27 cellular contexts compared by ENCODE assay signal in the genomic region with DNA sequence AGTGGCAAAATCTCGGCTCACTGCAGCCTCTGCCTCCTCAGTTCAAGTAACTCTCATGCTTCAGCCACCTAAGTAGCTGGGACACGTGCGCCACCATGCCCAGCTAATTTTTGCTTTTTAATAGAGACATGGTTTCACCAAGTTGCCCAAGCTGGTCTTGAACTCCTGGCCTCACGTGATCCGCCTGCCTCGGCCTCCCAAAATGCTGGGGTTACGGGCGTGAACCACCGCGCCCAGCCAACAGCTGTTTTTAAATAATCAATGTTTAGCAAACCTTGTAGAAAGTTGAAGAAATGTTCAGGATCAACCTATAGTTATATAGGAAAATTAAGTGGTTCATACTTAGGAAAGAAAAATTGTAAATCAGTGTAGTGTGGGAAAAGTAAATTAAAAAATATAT.
"Had no signal": no experiment of that assay in that cellular context is flagged by ENCODE, and none has a peak within 500 bp of the region (broad histone marks: within the 10 kb centered on the region; RNA-seq: fewer than 3 reads in every experiment).

No MANE protein-coding gene starts in this region.

- DNase-seq: stimulated activated CD4-positive, alpha-beta T cell treated with anti-CD3 and anti-CD28 coated beads, Interleukin-2, amount 100 ng/mL, for 24 hours; stimulated activated CD4-positive, alpha-beta T cell treated with anti-CD3 and anti-CD28 coated beads, Interleukin-2, amount 100 ng/mL, for 48 hours; stimulated activated CD4-positive, alpha-beta T cell treated with anti-CD3 and anti-CD28 coated beads, Interleukin-4, amount 100 ng/mL, for 1 hour; stimulated activated CD4-positive, alpha-beta T cell treated with anti-CD3 and anti-CD28 coated beads, Interleukin-4, amount 100 ng/mL, for 24 hours; stimulated activated CD4-positive, alpha-beta T cell treated with anti-CD3 and anti-CD28 coated beads, Interleukin-4, amount 100 ng/mL, for 4 hours; stimulated activated CD8-positive, alpha-beta memory T cell treated with anti-CD3 and anti-CD28 coated beads, Interleukin-4, amount 100 ng/mL, for 48 hours; stimulated activated naive B cell treated with anti-CD40 and anti-IgM and Interleukin-4, amounts not matched to agents 10 μg/mL and 1 μg/mL and 100 μg/mL, for 72 hours; stimulated activated naive CD4-positive, alpha-beta T cell; stimulated activated naive CD4-positive, alpha-beta T cell treated with Interleukin-2 at 50 U/mL for 16 hours; stimulated activated naive CD8-positive, alpha-beta T cell treated with anti-CD3 and anti-CD28 coated beads, Interleukin-15, amount 100 ng/mL, for 72 hours; stimulated activated naive CD8-positive, alpha-beta T cell treated with anti-CD3 and anti-CD28 coated beads, Interleukin-15, Interleukin-2, amounts not matched to agents 100 U/mL and 50 U/mL, for 24 hours; stomach; substantia nigra; testis; thyroid gland; tibial artery; transverse colon; trophoblast cell; upper lobe of left lung had no signal

- H3K4me3 Mint-ChIP-seq: stimulated activated effector memory CD8-positive, alpha-beta T cell treated with anti-CD3 and anti-CD28 coated beads, Interleukin-12 subunit alpha, Interleukin-12 subunit beta, amount 100 ng/mL, for 72 hours; stimulated activated memory B cell treated with anti-CD40 and anti-IgM and Interleukin-4, amounts not matched to agents 10 μg/mL and 1 μg/mL and 100 μg/mL, for 72 hours; stimulated activated naive B cell treated with anti-CD40 and anti-IgM and Interleukin-4, amounts not matched to agents 10 μg/mL and 1 μg/mL and 100 μg/mL, for 72 hours; stimulated activated naive CD8-positive, alpha-beta T cell treated with anti-CD3 and anti-CD28 coated beads, Interleukin-15, amount 100 ng/mL, for 72 hours; stimulated activated naive CD8-positive, alpha-beta T cell treated with anti-CD3 and anti-CD28 coated beads, Interleukin-15, Interleukin-2, amounts not matched to agents 100 ng/mL and 50 ng/mL, for 24 hours; type B pancreatic cell had no signal

- H3K36me3 Mint-ChIP-seq: stimulated activated memory B cell treated with anti-CD40 and anti-IgM and Interleukin-4, amounts not matched to agents 10 μg/mL and 1 μg/mL and 100 μg/mL, for 72 hours; type B pancreatic cell had no signal

- H3K27ac ChIP-seq: stomach, suprapubic skin, testis, thoracic aorta, thyroid gland, tibial artery, tibial nerve, transverse colon, upper lobe of left lung, vagina had no signal

- H3K27me3 ChIP-seq: stomach, suprapubic skin, testis, thyroid gland, tibial artery, tibial nerve, transverse colon, upper lobe of left lung, vagina had no signal

- H3K9me3 Mint-ChIP-seq: stimulated activated effector memory CD8-positive, alpha-beta T cell treated with anti-CD3 and anti-CD28 coated beads, Interleukin-12 subunit alpha, Interleukin-12 subunit beta, amount 100 ng/mL, for 72 hours; stimulated activated memory B cell treated with anti-CD40 and anti-IgM and Interleukin-4, amounts not matched to agents 10 μg/mL and 1 μg/mL and 100 μg/mL, for 72 hours; stimulated activated naive B cell treated with anti-CD40 and anti-IgM and Interleukin-4, amounts not matched to agents 10 μg/mL and 1 μg/mL and 100 μg/mL, for 72 hours; stimulated activated naive CD8-positive, alpha-beta T cell treated with anti-CD3 and anti-CD28 coated beads, Interleukin-15, amount 100 ng/mL, for 72 hours; stimulated activated naive CD8-positive, alpha-beta T cell treated with anti-CD3 and anti-CD28 coated beads, Interleukin-15, Interleukin-2, amounts not matched to agents 100 ng/mL and 50 ng/mL, for 24 hours; type B pancreatic cell had no signal

- H3K4me3 ChIP-seq: stomach, suprapubic skin, testis, thoracic aorta, thyroid gland, tibial artery, tibial nerve, transverse colon, upper lobe of left lung, vagina had no signal

- H3K9me3 ChIP-seq: stomach, suprapubic skin, testis, thoracic aorta, thyroid gland, tibial artery, tibial nerve, transverse colon, upper lobe of left lung, vagina had no signal

- ATAC-seq: stimulated activated effector memory CD8-positive, alpha-beta T cell treated with anti-CD3 and anti-CD28 coated beads, Interleukin-12 subunit alpha, Interleukin-12 subunit beta, amount 100 ng/mL, for 72 hours; stimulated activated memory B cell treated with anti-CD40 and anti-IgM and Interleukin-4, amounts not matched to agents 10 μg/mL and 1 μg/mL and 100 μg/mL, for 72 hours; stimulated activated naive B cell treated with anti-CD40 and anti-IgM and Interleukin-4, amounts not matched to agents 10 μg/mL and 1 μg/mL and 100 μg/mL, for 72 hours; stimulated activated naive CD8-positive, alpha-beta T cell treated with anti-CD3 and anti-CD28 coated beads, Interleukin-15, amount 100 ng/mL, for 72 hours; stimulated activated naive CD8-positive, alpha-beta T cell treated with anti-CD3 and anti-CD28 coated beads, Interleukin-15, Interleukin-2, amounts not matched to agents 100 U/mL and 50 U/mL, for 24 hours had no signal

- H3K36me3 ChIP-seq: stomach, suprapubic skin, thoracic aorta, thyroid gland, tibial artery, tibial nerve, transverse colon, upper lobe of left lung, vagina had no signal

- H3K27me3 Mint-ChIP-seq: stimulated activated memory B cell treated with anti-CD40 and anti-IgM and Interleukin-4, amounts not matched to agents 10 μg/mL and 1 μg/mL and 100 μg/mL, for 72 hours; stimulated activated naive B cell treated with anti-CD40 and anti-IgM and Interleukin-4, amounts not matched to agents 10 μg/mL and 1 μg/mL and 100 μg/mL, for 72 hours; stimulated activated naive CD8-positive, alpha-beta T cell treated with anti-CD3 and anti-CD28 coated beads, Interleukin-15, amount 100 ng/mL, for 72 hours; stimulated activated naive CD8-positive, alpha-beta T cell treated with anti-CD3 and anti-CD28 coated beads, Interleukin-15, Interleukin-2, amounts not matched to agents 100 ng/mL and 50 ng/mL, for 24 hours; type B pancreatic cell had no signal

- H3K27ac Mint-ChIP-seq: stimulated activated effector memory CD8-positive, alpha-beta T cell treated with anti-CD3 and anti-CD28 coated beads, Interleukin-12 subunit alpha, Interleukin-12 subunit beta, amount 100 ng/mL, for 72 hours; stimulated activated memory B cell treated with anti-CD40 and anti-IgM and Interleukin-4, amounts not matched to agents 10 μg/mL and 1 μg/mL and 100 μg/mL, for 72 hours; stimulated activated naive B cell treated with anti-CD40 and anti-IgM and Interleukin-4, amounts not matched to agents 10 μg/mL and 1 μg/mL and 100 μg/mL, for 72 hours; stimulated activated naive CD8-positive, alpha-beta T cell treated with anti-CD3 and anti-CD28 coated beads, Interleukin-15, amount 100 ng/mL, for 72 hours; stimulated activated naive CD8-positive, alpha-beta T cell treated with anti-CD3 and anti-CD28 coated beads, Interleukin-15, Interleukin-2, amounts not matched to agents 100 ng/mL and 50 ng/mL, for 24 hours; type B pancreatic cell had no signal
